In genomic region chr17:48134912-48135480, GRCh38 we compare ENCODE assay signal across 13 cellular contexts. TPM values are rescaled to one million over a fixed set of nuclear protein-coding genes. Genes with fewer than 3 reads are reported as not detected.
A peak's percentile ranks its signal among the peaks of the same experiment; 100 is the strongest.
DNase-seq lines count a peak whose midpoint lies in the region; ATAC-seq and TF ChIP-seq lines count a peak whose summit lies in the region.
"Had no signal": no experiment of that assay in that cellular context is flagged by ENCODE, and none has a peak within 500 bp of the region (broad histone marks: within the 10 kb centered on the region; RNA-seq: fewer than 3 reads in every experiment).

No MANE protein-coding gene starts in this region.

- no peaks in the 10 kb centered on the region for H3K36me3 ChIP-seq in ovary

- WGBS in ovary, 3 donors: 73 to 88% (median 76%) methylated on average over 3 of the region's 3 CpGs

- DNase-seq in AG09309 (ENCODE audit: low read depth) (no peak), OCI-M1 (lab: John Stamatoyannopoulos, UW) (peak; percentile 26), fibroblast of pulmonary artery (ENCODE audit: low read depth) (no peak), ovary (no peak), epidermal melanocyte (ENCODE audit: insufficient read length, low spot score) (no peak)
- no peak for DNase-seq in activated CD4-positive, alpha-beta T cell treated with anti-CD3 and anti-CD28 coated beads for 1 hour
- DNase-seq: activated effector memory CD4-positive, alpha-beta T cell treated with anti-CD3 and anti-CD28 coated beads, Interleukin-2, amount 50 U/mL, for 16 hours; NCI-H1105 treated with DMSO at 0.1 percent for 48 hours; RPMI8226; small intestine had no signal

- intact Hi-C loops in ovary (cut with DNase I): no loop called here

- no peaks in the 10 kb centered on the region for H3K4me1 ChIP-seq in ovary (ENCODE audit: insufficient read depth)

- H3K4me3 ChIP-seq in AG09309 (ENCODE audit: control insufficient read depth, low read depth, low read length): no peak overlapping the region
- H3K4me3 ChIP-seq in fibroblast of pulmonary artery (replicated peaks; ENCODE audit: low read depth, low read length): no peak overlapping the region
- no peak overlapping the region for H3K4me3 ChIP-seq in ovary

- no peaks in the 10 kb centered on the region for H3K27me3 ChIP-seq in ovary

- H3K9me3 ChIP-seq in ovary: no peaks in the 10 kb centered on the region

- no peak for ATAC-seq in GM18520 (IDR thresholded peaks at IDR 0.05; ENCODE audit: unreplicated experiment)
- ATAC-seq: activated CD4-positive, CD25-positive, alpha-beta regulatory T cell treated with anti-CD3 and anti-CD28 coated beads, Interleukin-2, amount 50 U/mL, for 24 hours had no signal

- no peak for TF ChIP-seq EP300 in ovary (IDR thresholded peaks at IDR 0.05)

- H3K27ac ChIP-seq in ovary: no peak overlapping the region

- TF ChIP-seq CTCF in AG09309 (IDR thresholded peaks at IDR 0.05; ENCODE audit: control insufficient read depth, insufficient read depth, low read depth, low read length, missing control alignments) (peak; percentile 10), GM12874 (IDR thresholded peaks at IDR 0.05; ENCODE audit: insufficient read depth, low read depth, low read length) (peak; percentile 26; the same call in 1 of the 2 replicates), fibroblast of pulmonary artery (IDR thresholded peaks at IDR 0.05; ENCODE audit: low read length, missing control alignments) (peak; percentile 34), ovary (IDR thresholded peaks at IDR 0.05) (no peak)

- no peak for TF ChIP-seq POLR2A in ovary (IDR thresholded peaks at IDR 0.05)

RNA-seq across cellular contexts. Expression of gene SNX11, which starts 27.4 kb away (rescaled TPM):
- total RNA-seq in ovary: 10 to 100 TPM in 5 of 7 donors, 1 to 10 TPM in 2; 7.1 to 21.3 (median 14.1) TPM
- 10 to 100 TPM in 1 of 2 donors, 1 to 10 TPM in 1; 8.5 to 18.5 TPM for polyA plus RNA-seq in ovary

RNA-seq across cellular contexts. Expression of gene CBX1, which starts 33.7 kb away (rescaled TPM):
- total RNA-seq in ovary: 10 to 100 TPM; 35.4 to 83.5 (median 70.0) TPM
- 100 to 1,000 TPM in 1 of 2 donors, 10 to 100 TPM in 1; 68.3 to 106 TPM for polyA plus RNA-seq in ovary

Comparison
In these comparisons a context has a peak if more than half of its experiments do, and no peak if none do; other contexts are left out.
1. CTCF ChIP-seq: peak in AG09309 (single experiment), GM12874 (single experiment) and fibroblast of pulmonary artery (single experiment); none in ovary (0 of 3).